15 cellular contexts compared by ENCODE assay signal in the genomic region with DNA sequence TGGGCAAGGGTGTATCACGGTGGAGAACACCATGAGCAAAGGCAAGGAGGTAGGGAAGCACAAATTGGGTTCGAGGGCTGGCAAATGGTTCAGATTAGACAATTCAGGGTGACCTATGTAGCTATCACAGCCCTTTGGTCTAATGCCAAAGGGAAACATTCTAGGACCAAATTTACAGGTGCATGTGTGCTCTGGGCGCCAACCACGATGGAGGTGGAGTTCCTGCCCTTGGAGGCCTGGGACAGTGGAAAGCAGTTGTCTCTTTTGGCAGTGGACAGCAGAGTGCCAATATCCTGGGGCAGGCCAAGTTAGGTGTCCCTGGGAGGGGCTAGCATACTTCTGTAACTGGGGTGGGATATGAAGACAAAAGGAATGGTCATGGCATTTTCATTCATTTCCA. TPM values are rescaled to one million over a fixed set of nuclear protein-coding genes. Genes with fewer than 3 reads are reported as not detected.
A peak's percentile ranks its signal among the peaks of the same experiment; 100 is the strongest.
DNase-seq lines count a peak whose midpoint lies in the region; ATAC-seq and TF ChIP-seq lines count a peak whose summit lies in the region.
"Had no signal": no experiment of that assay in that cellular context is flagged by ENCODE, and none has a peak within 500 bp of the region (broad histone marks: within the 10 kb centered on the region; RNA-seq: fewer than 3 reads in every experiment).

No MANE protein-coding gene starts in this region.

- H3K79me2 ChIP-seq in HCT116 (ENCODE audit: insufficient read depth, low read length) (no peaks in the 10 kb centered on the region), PC-3 (ENCODE audit: low read length) (no peaks in the 10 kb centered on the region), smooth muscle cell (ENCODE audit: low read depth) (no peaks in the 10 kb centered on the region)

- POLR2A ChIA-PET in HCT116 (lab: Charles Lee) (no interaction called here), PC-3 (lab: Charles Lee; ENCODE audit: unreplicated experiment) (interaction anchor here (0.6 kb wide), 1 partner anchor 158 kb away, joined by 6 read pairs; no protein-coding TSS in a partner anchor)

- intact Hi-C loops in HCT116 (cut with micrococcal nuclease) = no loop called here
- intact Hi-C loops in PC-3 (cut with micrococcal nuclease) = loop anchor here (1.0 to 2.0 kb wide), 2 partner anchors 60 to 76 kb away; a partner anchor contains a TSS

- 95% methylated on average over 4 of the region's 4 CpGs for WGBS in smooth muscle cell (ENCODE audit: low lambda C conversion rate)

- H3K4me1 ChIP-seq in HCT116 (ENCODE audit: control insufficient read depth in 1 of 2, insufficient read depth in 2 of 2, low read length in 2 of 2) (peaks cover 0 to 18% of the 10 kb centered on the region in 2 experiments; a peak in 2 of 4 replicates), PC-3 (ENCODE audit: insufficient read depth, low read length) (peaks cover 21% of the 10 kb centered on the region), foreskin keratinocyte (peaks cover 4% of the 10 kb centered on the region), smooth muscle cell (ENCODE audit: low read depth) (peaks cover 4% of the 10 kb centered on the region)

- no peak for TF ChIP-seq CTCF in HCT116 (IDR thresholded peaks at IDR 0.05 in 2 of 3, conservative IDR thresholded peaks at IDR 0.05 in 1 of 3; ENCODE audit: borderline replicate concordance in 1 of 3, insufficient read depth in 1 of 3, low read depth in 2 of 3, low read length in 2 of 3)
- TF ChIP-seq CTCF in PC-3 (conservative IDR thresholded peaks at IDR 0.05; ENCODE audit: low read depth, low read length) = no peak
- no peak for TF ChIP-seq CTCF in foreskin keratinocyte (conservative IDR thresholded peaks at IDR 0.05)
- no peak for TF ChIP-seq CTCF in smooth muscle cell (IDR thresholded peaks at IDR 0.05; ENCODE audit: borderline replicate concordance, insufficient read depth, poor library complexity, severe bottlenecking)
- no peak for TF ChIP-seq CTCF in endothelial cell (IDR thresholded peaks at IDR 0.05; ENCODE audit: unreplicated experiment)

- H4K20me1 ChIP-seq in HCT116 (ENCODE audit: insufficient read depth) (no peaks in the 10 kb centered on the region), PC-3 (ENCODE audit: low read length) (no peaks in the 10 kb centered on the region), smooth muscle cell (ENCODE audit: low read depth) (no peaks in the 10 kb centered on the region)

- H2AFZ ChIP-seq in HCT116 (ENCODE audit: low read depth, low read length, poor library complexity, severe bottlenecking) (no peak overlapping the region), PC-3 (ENCODE audit: low read length) (no peak overlapping the region), smooth muscle cell (ENCODE audit: low read depth) (no peak overlapping the region)

- no peaks in the 10 kb centered on the region for H3K4me1 Mint-ChIP-seq in endothelial cell (ENCODE audit: unreplicated experiment)

- DNase-seq in HCT116 (ENCODE audit: low read depth, low spot score) (no peak), PC-3 (no peak), foreskin keratinocyte (no peak), smooth muscle cell (lab: John Stamatoyannopoulos, UW; ENCODE audit: unreplicated experiment) (no peak), endothelial cell (ENCODE audit: low spot score) (no peak)
- DNase-seq in stimulated activated CD4-positive, alpha-beta T cell treated with anti-CD3 and anti-CD28 coated beads, Interleukin-12 subunit alpha, Interleukin-12 subunit beta, amount 100 ng/mL, for 4 hours = no peak
- DNase-seq: COR-L47, DMS153, DMS79 treated with DMSO at 0.1 percent for 48 hours, GDM1 had no signal

- H3K9me2 ChIP-seq in HCT116 (ENCODE audit: insufficient read depth) (no peaks in the 10 kb centered on the region), PC-3 (replicated peaks; ENCODE audit: low read length) (no peaks in the 10 kb centered on the region)

- H3K9me3 ChIP-seq in HCT116 (ENCODE audit: control insufficient read depth in 1 of 2, insufficient read depth in 1 of 2, low read depth in 1 of 2, low read length in 2 of 2) = no peaks in the 10 kb centered on the region
- H3K9me3 ChIP-seq in PC-3 (ENCODE audit: low read length) = no peaks in the 10 kb centered on the region
- H3K9me3 ChIP-seq in smooth muscle cell (replicated peaks; ENCODE audit: low read depth) = no peaks in the 10 kb centered on the region

- TF ChIP-seq RAD21 in HCT116 (IDR thresholded peaks at IDR 0.05; ENCODE audit: low read depth) = no peak

- CTCF ChIA-PET in HCT116 (lab: Charles Lee) (no interaction called here), PC-3 (lab: Charles Lee) (interaction anchor here (1.5 kb wide), 1 partner anchor 259 kb away, joined by 9 read pairs; no protein-coding TSS in a partner anchor)

- H3K4me3 ChIP-seq in HCT116 (replicated peaks in 1 of 2; ENCODE audit: low read depth in 1 of 2, low read length in 2 of 2) (no peak overlapping the region), PC-3 (ENCODE audit: low read length) (no peak overlapping the region), smooth muscle cell (no peak overlapping the region)

- no peak overlapping the region for H3K4me3 Mint-ChIP-seq in endothelial cell (ENCODE audit: unreplicated experiment)
- H3K4me3 Mint-ChIP-seq: CD14-positive monocyte; CD8-positive, alpha-beta T cell had no signal

- RAD21 ChIA-PET in HCT116 (lab: Charles Lee; ENCODE audit: low non-redundant PET in 1 of 2, low total read pairs in 2 of 2, uncharacterized antibody in 2 of 2, unreplicated experiment in 2 of 2) = no interaction called here

- no peaks in the 10 kb centered on the region for H3K27me3 ChIP-seq in HCT116 (ENCODE audit: insufficient read depth, low read length)
- H3K27me3 ChIP-seq in PC-3 (ENCODE audit: low read length) = no peaks in the 10 kb centered on the region
- peaks cover 25% of the 10 kb centered on the region for H3K27me3 ChIP-seq in foreskin keratinocyte
- no peaks in the 10 kb centered on the region for H3K27me3 ChIP-seq in smooth muscle cell (ENCODE audit: low read depth)

- peak overlapping the region; percentile 58 for H3K4me2 ChIP-seq in HCT116 (ENCODE audit: low read length)
- peak overlapping the region; percentile 59 for H3K4me2 ChIP-seq in PC-3 (ENCODE audit: low read length)
- peak overlapping the region; percentile 29 for H3K4me2 ChIP-seq in smooth muscle cell

- H3K9me3 Mint-ChIP-seq in endothelial cell (ENCODE audit: unreplicated experiment) = peaks cover 4% of the 10 kb centered on the region

- H3K36me3 ChIP-seq in HCT116 (ENCODE audit: control insufficient read depth in 1 of 2, insufficient read depth in 2 of 2, low read length in 2 of 2) = no peaks in the 10 kb centered on the region
- no peaks in the 10 kb centered on the region for H3K36me3 ChIP-seq in PC-3 (ENCODE audit: low read depth, low read length)
- H3K36me3 ChIP-seq in smooth muscle cell (ENCODE audit: low read depth) = no peaks in the 10 kb centered on the region

- H3K27ac Mint-ChIP-seq in endothelial cell (ENCODE audit: unreplicated experiment) = no peak overlapping the region
- H3K27ac Mint-ChIP-seq: CD14-positive monocyte; CD8-positive, alpha-beta T cell had no signal

- no peak; the same call in 1 of the 2 replicates for ATAC-seq in HCT116
- no peak for ATAC-seq in PC-3
- peak; percentile 14 for ATAC-seq in foreskin keratinocyte
- ATAC-seq: CD8-positive, alpha-beta T cell had no signal

- no peak overlapping the region for H3K9ac ChIP-seq in HCT116 (ENCODE audit: low read length)
- H3K9ac ChIP-seq in PC-3 (ENCODE audit: low read length) = no peak overlapping the region
- no peak overlapping the region for H3K9ac ChIP-seq in smooth muscle cell (ENCODE audit: low read depth)

- H3F3A ChIP-seq in PC-3 (ENCODE audit: low read length, unreplicated experiment) (peaks cover 9% of the 10 kb centered on the region), smooth muscle cell (ENCODE audit: low read depth) (peaks cover 4% of the 10 kb centered on the region)

- H3K36me3 Mint-ChIP-seq in endothelial cell (ENCODE audit: low read depth, unreplicated experiment) = no peaks in the 10 kb centered on the region
- H3K36me3 Mint-ChIP-seq: CD14-positive monocyte; CD8-positive, alpha-beta T cell had no signal

- no peak overlapping the region for H3K27ac ChIP-seq in HCT116 (ENCODE audit: low read depth, low read length)
- H3K27ac ChIP-seq in PC-3 (ENCODE audit: low read length) = no peak overlapping the region
- no peak overlapping the region for H3K27ac ChIP-seq in foreskin keratinocyte
- no peak overlapping the region for H3K27ac ChIP-seq in smooth muscle cell (ENCODE audit: low read depth)
- H3K27ac ChIP-seq: HL-60 had no signal

- no peak for TF ChIP-seq POLR2A in HCT116 (IDR thresholded peaks at IDR 0.05; ENCODE audit: borderline replicate concordance, extremely low read depth, insufficient read depth, insufficient read length)

- no peaks in the 10 kb centered on the region for H3K27me3 Mint-ChIP-seq in endothelial cell (ENCODE audit: unreplicated experiment)

- BruUV-seq in HCT116 (replicated peaks; lab: Mats Ljungman, UMichigan) (no TSS peak), PC-3 (replicated peaks; lab: Mats Ljungman, UMichigan) (no TSS peak)

TF ChIP-seq in HCT116, 20 proteins besides CTCF, POLR2A, EP300 and RAD21 (continues in another document):
- TF ChIP-seq EGR1 (IDR thresholded peaks at IDR 0.05; ENCODE audit: low read depth) = no peak
- no peak for TF ChIP-seq POLR2AphosphoS5 (IDR thresholded peaks at IDR 0.05; ENCODE audit: low read depth, low read length)
- no peak for TF ChIP-seq CEBPB (IDR thresholded peaks at IDR 0.05; ENCODE audit: low read depth)
- TF ChIP-seq JUND (IDR thresholded peaks at IDR 0.05) = no peak

RNA-seq across cellular contexts. Expression of a gene that starts 40.1 kb away (rescaled TPM):
- total RNA-seq in HCT116 (2021; ENCODE audit: unreplicated experiment) (not detected), PC-3 (2014; rRNA removed) (0.04 and 0.63 TPM in 2 replicates), foreskin keratinocyte (not detected in 2 replicates), smooth muscle cell (not detected in 2 replicates), endothelial cell (ENCODE audit: unreplicated experiment) (not detected)
- 0.12 and 0.14 TPM in 2 replicates for polyA plus RNA-seq in HCT116 (2012)
- polyA plus RNA-seq in foreskin keratinocyte (not detected in 2 replicates), smooth muscle cell (not detected in 2 replicates)
- total RNA-seq: CD8-positive, alpha-beta T cell had no signal
- polyA plus RNA-seq: BJ, CD14-positive monocyte had no signal

RNA-seq across cellular contexts. Expression of a gene that starts 52.6 kb away (rescaled TPM):
- total RNA-seq in HCT116 (2021; ENCODE audit: unreplicated experiment) = 0.07 TPM
- polyA plus RNA-seq in HCT116 (2012) = 0.01 and 0.07 TPM in 2 replicates
- total RNA-seq in PC-3 (2014; rRNA removed) = 211 and 259 TPM in 2 replicates
- total RNA-seq in foreskin keratinocyte = 153 and 171 TPM in 2 replicates
- 92.5 and 104 TPM in 2 replicates for polyA plus RNA-seq in foreskin keratinocyte
- 43.6 and 52.5 TPM in 2 replicates for total RNA-seq in smooth muscle cell
- polyA plus RNA-seq in smooth muscle cell = 26.9 and 30.3 TPM in 2 replicates
- 0.64 TPM for total RNA-seq in endothelial cell (ENCODE audit: unreplicated experiment)
- total RNA-seq: CD8-positive, alpha-beta T cell; H4 had no signal
- polyA plus RNA-seq: CD14-positive monocyte had no signal

Comparison
In these comparisons a context has a peak if more than half of its experiments do, and no peak if none do; other contexts are left out.
1. RNA of a gene that starts 52.6 kb away (total RNA-seq): 211 to 259 TPM in PC-3, 153 to 171 TPM in foreskin keratinocyte and 43.6 to 52.5 TPM in smooth muscle cell; 0.64 TPM in endothelial cell (single experiment) and 0.07 TPM in HCT116 (single experiment); every median in the first group is over 10 times any median in the second.
2. Peak in every context shown above with its lines, with median percentiles within 50 percentile points of each other: H3K4me2 ChIP-seq.